2 cellular contexts compared by ENCODE assay signal in genomic region chr13:114279146-114279545, GRCh38.
TF ChIP-seq lines count a peak whose summit lies in the region.

No MANE protein-coding gene starts in this region.

TF ChIP-seq in SK-N-SH, 30 proteins besides CTCF, POLR2A, EP300 and RAD21 (continued from another document):
- TF ChIP-seq NRF1 (IDR thresholded peaks at IDR 0.05; ENCODE audit: low read depth, low read length) (no peak), PBX3 (IDR thresholded peaks at IDR 0.05) (no peak), CHD2 (IDR thresholded peaks at IDR 0.05; ENCODE audit: low read length, partially characterized antibody) (no peak), IRF3 (IDR thresholded peaks at IDR 0.05; ENCODE audit: low read depth, low read length) (no peak), ELF1 (IDR thresholded peaks at IDR 0.05) (no peak), TCF12 (IDR thresholded peaks at IDR 0.05) (no peak), RFX5 (IDR thresholded peaks at IDR 0.05; ENCODE audit: low read length) (no peak), USF1 (IDR thresholded peaks at IDR 0.05; ENCODE audit: borderline replicate concordance, low read depth) (no peak), JUND (IDR thresholded peaks at IDR 0.05) (no peak), GABPA (IDR thresholded peaks at IDR 0.05; ENCODE audit: low read depth) (no peak), TAF1 (IDR thresholded peaks at IDR 0.05; ENCODE audit: borderline replicate concordance, low read depth, low read length) (no peak), SMC3 (IDR thresholded peaks at IDR 0.05; ENCODE audit: low read depth, low read length) (no peak), RXRA (IDR thresholded peaks at IDR 0.05; ENCODE audit: borderline replicate concordance, low read depth) (no peak)

TF ChIP-seq in SK-N-SH treated with all-trans-retinoic acid at 6 μM for 48 hours, 23 proteins besides CTCF, POLR2A, EP300 and RAD21 (continued from another document):
- TF ChIP-seq CREB5 (CRISPR knock-in tag; IDR thresholded peaks at IDR 0.05; ENCODE audit: low read depth) (no peak), GLIS3 (CRISPR knock-in tag; IDR thresholded peaks at IDR 0.05) (no peak), ZNF70 (CRISPR knock-in tag; IDR thresholded peaks at IDR 0.05) (no peak), ZFP30 (CRISPR knock-in tag; IDR thresholded peaks at IDR 0.05) (no peak), BACH2 (CRISPR knock-in tag; IDR thresholded peaks at IDR 0.05; ENCODE audit: borderline replicate concordance) (no peak), ESRRG (CRISPR knock-in tag; IDR thresholded peaks at IDR 0.05) (no peak), ARNTL (CRISPR knock-in tag; IDR thresholded peaks at IDR 0.05; ENCODE audit: borderline replicate concordance, low read depth) (no peak), POU6F1 (CRISPR knock-in tag; IDR thresholded peaks at IDR 0.05; ENCODE audit: borderline replicate concordance, low read depth) (no peak), SNAI2 (CRISPR knock-in tag; IDR thresholded peaks at IDR 0.05) (no peak), ZFP3 (CRISPR knock-in tag; IDR thresholded peaks at IDR 0.05) (no peak), CSDC2 (CRISPR knock-in tag; IDR thresholded peaks at IDR 0.05) (no peak), ZNF565 (CRISPR knock-in tag; conservative IDR thresholded peaks at IDR 0.05; ENCODE audit: low read depth) (no peak)
